In genomic region chr11:827861-828167, GRCh38 we compare ENCODE assay signal across 8 cellular contexts. TPM values are rescaled to one million over a fixed set of nuclear protein-coding genes. Genes with fewer than 3 reads are reported as not detected.
DNase-seq lines count a peak whose midpoint lies in the region; ATAC-seq and TF ChIP-seq lines count a peak whose summit lies in the region.

TSS of gene CRACR2B (plus strand) at chr11:827919. CDS start at chr11:828608, 689 bp downstream.

- H3K4me3 Mint-ChIP-seq in CD4-positive, alpha-beta memory T cell: peak within 1 kb of the TSS; percentile 66 to 80 (median 75)
- H3K4me3 Mint-ChIP-seq in IgD-negative memory B cell: peak within 1 kb of the TSS; percentile 83 to 98 (median 92)
- H3K4me3 Mint-ChIP-seq in natural killer cell: peak within 1 kb of the TSS; percentile 76

- peak in 2 of 3 donors; percentile 26 to 46 for ATAC-seq in natural killer cell

- H3K36me3 ChIP-seq in CD4-positive, alpha-beta memory T cell (ENCODE audit: insufficient read depth, low read length): peaks cover 5% of the 10 kb centered on the region
- H3K36me3 ChIP-seq in ectodermal cell (ENCODE audit: control insufficient read depth, insufficient read depth, low read length): peaks cover 9% of the 10 kb centered on the region

- CTCF ChIA-PET in CD4-positive, alpha-beta memory T cell (lab: Charles Lee; ENCODE audit: partially characterized antibody): no interaction called here

- no peaks in the 10 kb centered on the region for H3K9me3 ChIP-seq in CD4-positive, alpha-beta memory T cell (ENCODE audit: control insufficient read depth in 1 of 2, low read length in 2 of 2)
- no peaks in the 10 kb centered on the region for H3K9me3 ChIP-seq in ectodermal cell (ENCODE audit: control insufficient read depth, low read length)

- intact Hi-C loops in CD4-positive, alpha-beta memory T cell (cut with micrococcal nuclease): no loop called here
- intact Hi-C loops in natural killer cell (cut with micrococcal nuclease): no loop called here

- TF ChIP-seq CTCF in natural killer cell (IDR thresholded peaks at IDR 0.05): no peak

- H3K4me3 ChIP-seq in CD4-positive, alpha-beta memory T cell (ENCODE audit: low read length in 2 of 2): peak within 1 kb of the TSS in 1 of 2 donors; percentile 35
- H3K4me3 ChIP-seq in ectodermal cell (ENCODE audit: insufficient read depth, low read depth, low read length): peak within 1 kb of the TSS; percentile 39

- H3K9me3 Mint-ChIP-seq in CD4-positive, alpha-beta memory T cell: no peaks in the 10 kb centered on the region
- no peaks in the 10 kb centered on the region for H3K9me3 Mint-ChIP-seq in IgD-negative memory B cell
- H3K9me3 Mint-ChIP-seq in natural killer cell: no peaks in the 10 kb centered on the region

- H3K4me1 ChIP-seq in CD4-positive, alpha-beta memory T cell (ENCODE audit: insufficient read depth, low read length): peaks cover 53% of the 10 kb centered on the region
- peaks cover 53% of the 10 kb centered on the region for H3K4me1 ChIP-seq in ectodermal cell (ENCODE audit: control insufficient read depth, insufficient read depth, low read length)

- peaks cover 9 to 19% of the 10 kb centered on the region in 2 donors for H3K27me3 Mint-ChIP-seq in CD4-positive, alpha-beta memory T cell
- H3K27me3 Mint-ChIP-seq in IgD-negative memory B cell (peaks cover 7% of the 10 kb centered on the region), natural killer cell (ENCODE audit: low read depth in 2 of 2) (peaks cover 8 to 35% of the 10 kb centered on the region in 2 donors)

- 39 to 46% methylated on average over 5 of the region's 5 CpGs for WGBS in ectodermal cell, 2 experiments

- POLR2A ChIA-PET in CD4-positive, alpha-beta memory T cell (lab: Charles Lee; ENCODE audit: partially characterized antibody): interaction anchor here (0.8 to 2.4 kb wide), 4 partner anchors 10 to 122 kb away, joined by 3 to 7 read pairs (median 4); partner anchors contain the start of genes EPS8L2 and RPLP2

- peak within 1 kb of the TSS in 2 of 7 donors; percentile 36 to 42 for H3K27ac Mint-ChIP-seq in CD4-positive, alpha-beta memory T cell
- H3K27ac Mint-ChIP-seq in IgD-negative memory B cell (peak within 1 kb of the TSS in 2 of 3 donors; percentile 71 to 84), natural killer cell (peak within 1 kb of the TSS in 1 of 2 donors; percentile 52)

- peaks cover 5 to 38% (median 22%) of the 10 kb centered on the region in 4 donors for H3K4me1 Mint-ChIP-seq in CD4-positive, alpha-beta memory T cell
- H3K4me1 Mint-ChIP-seq in IgD-negative memory B cell (peaks cover 12 to 20% (median 18%) of the 10 kb centered on the region in 3 donors), natural killer cell (peaks cover 0 to 37% of the 10 kb centered on the region in 2 donors)

- H3K27me3 ChIP-seq in CD4-positive, alpha-beta memory T cell (ENCODE audit: insufficient read depth, low read length): peaks cover 3% of the 10 kb centered on the region
- H3K27me3 ChIP-seq in ectodermal cell (ENCODE audit: control insufficient read depth, insufficient read depth, low read length, poor library complexity, severe bottlenecking): peaks cover 72% of the 10 kb centered on the region

- peaks cover 8 to 9% of the 10 kb centered on the region in 2 donors for H3K36me3 Mint-ChIP-seq in CD4-positive, alpha-beta memory T cell
- peaks cover 3% of the 10 kb centered on the region for H3K36me3 Mint-ChIP-seq in IgD-negative memory B cell
- no peaks in the 10 kb centered on the region for H3K36me3 Mint-ChIP-seq in natural killer cell

- no peak for DNase-seq in CD4-positive, alpha-beta memory T cell
- no peak for DNase-seq in natural killer cell
- DNase-seq in NCI-H446 treated with DMSO at 0.1 percent for 48 hours (lab: John Stamatoyannopoulos, UW): no peak
- DNase-seq in HuH-7 (ENCODE audit: low spot score): no peak
- DNase-seq in NCI-H2081 treated with DMSO at 0.1 percent for 48 hours (lab: John Stamatoyannopoulos, UW): no peak
- no peak for DNase-seq in HUDEP-2 (lab: John Stamatoyannopoulos, UW; ENCODE audit: unreplicated experiment in 76 of 76)

- H3K27ac ChIP-seq in CD4-positive, alpha-beta memory T cell (ENCODE audit: low read depth, low read length): no peak within 1 kb of the TSS
- H3K27ac ChIP-seq in ectodermal cell (ENCODE audit: insufficient read depth, low read depth, low read length, poor library complexity, severe bottlenecking): no peak within 1 kb of the TSS

RNA-seq across cellular contexts. Expression of gene CRACR2B, which starts in this region (rescaled TPM):
- total RNA-seq in CD4-positive, alpha-beta memory T cell: under 1 TPM in 1 of 2 experiments, not detected in 1; 0.55 TPM
- polyA plus RNA-seq in CD4-positive, alpha-beta memory T cell: not detected
- 20.0 TPM for polyA plus RNA-seq in IgD-negative memory B cell
- polyA plus RNA-seq in ectodermal cell (2013, experiment 1 of 4): 3.5 TPM
- 4.7 TPM for polyA plus RNA-seq in ectodermal cell (2013, experiment 2 of 4)
- 5.6 TPM for polyA plus RNA-seq in ectodermal cell (2013, experiment 3 of 4)
- polyA plus RNA-seq in ectodermal cell (2013, experiment 4 of 4): 7.4 TPM
- total RNA-seq in natural killer cell: 10 to 100 TPM in 1 of 3 donors, 1 to 10 TPM in 2; 3.4 to 10.1 (median 3.8) TPM

Comparison
In these comparisons a context has a peak if more than half of its experiments do, and no peak if none do; other contexts are left out.
1. RNA of gene CRACR2B (polyA plus RNA-seq): 20.0 TPM in IgD-negative memory B cell (single experiment); not detected in CD4-positive, alpha-beta memory T cell; every median in the first group is over 10 times any median in the second.
2. Peak in every context shown above with its lines, with median percentiles within 50 percentile points of each other: H3K4me3 Mint-ChIP-seq.